Comparison of ENCODE assay signal across 14 cellular contexts in the genomic region with DNA sequence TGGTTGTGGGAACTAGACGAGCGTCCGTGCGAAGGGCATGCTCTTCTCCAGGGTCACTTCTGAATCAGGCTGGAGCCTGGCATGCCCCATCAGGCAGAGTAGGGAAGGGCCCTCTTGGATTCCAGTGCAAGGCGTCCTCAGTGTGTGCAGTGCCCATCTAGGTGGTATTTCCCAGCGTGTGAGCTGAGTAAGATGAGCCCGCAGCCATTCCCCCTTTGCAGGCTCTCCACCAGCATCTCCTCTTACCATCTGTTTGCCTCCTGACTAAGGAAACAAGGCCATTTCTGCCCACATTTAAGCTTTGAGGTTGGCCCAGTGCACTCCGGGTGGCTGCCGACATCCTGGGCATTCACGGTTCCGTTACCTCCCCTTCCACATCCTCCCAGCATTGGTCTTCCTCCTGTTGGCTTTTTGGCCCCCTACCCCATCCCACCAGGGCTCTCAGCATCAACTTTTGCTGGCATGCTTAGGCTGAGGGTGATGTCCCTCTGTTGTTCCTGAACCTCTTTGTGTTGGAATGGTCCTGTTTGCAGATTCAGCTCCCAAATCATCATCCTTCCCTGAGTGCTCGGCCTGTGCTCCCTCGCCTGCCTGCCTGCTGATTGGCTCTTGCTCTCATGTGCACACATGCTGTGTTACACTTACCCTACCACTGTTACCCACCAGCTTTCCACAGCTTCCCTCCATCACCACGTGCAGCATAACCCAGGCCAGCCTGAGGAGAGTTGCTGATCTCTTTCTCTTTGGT. TPM values are rescaled to one million over a fixed set of nuclear protein-coding genes. Genes with fewer than 3 reads are reported as not detected.
DNase-seq lines count a peak whose midpoint lies in the region; ATAC-seq, FAIRE-seq and TF ChIP-seq lines count a peak whose summit lies in the region.
"Had no signal": no experiment of that assay in that cellular context is flagged by ENCODE, and none has a peak within 500 bp of the region (broad histone marks: within the 10 kb centered on the region; RNA-seq: fewer than 3 reads in every experiment).

No MANE protein-coding gene starts in this region.

- no peak overlapping the region for H3K4me3 ChIP-seq in BLaER1 treated with 17β-estradiol and CSF1 and Interleukin-3, amounts not matched to agents 10 nM and 100 nM
- H3K4me3 ChIP-seq in HCT116 (replicated peaks in 1 of 2; ENCODE audit: low read depth in 1 of 2, low read length in 2 of 2) (no peak overlapping the region), GM12878 (no peak overlapping the region), SJCRH30 (no peak overlapping the region)
- H3K4me3 ChIP-seq: ovary had no signal

- H2AFZ ChIP-seq in HCT116 (ENCODE audit: low read depth, low read length, poor library complexity, severe bottlenecking): no peak overlapping the region
- no peak overlapping the region for H2AFZ ChIP-seq in GM12878 (ENCODE audit: control insufficient read depth, low read depth, low read length)

- RAD21 ChIA-PET in HCT116 (lab: Charles Lee; ENCODE audit: low non-redundant PET in 1 of 2, low total read pairs in 2 of 2, uncharacterized antibody in 2 of 2, unreplicated experiment in 2 of 2) (no interaction called here), GM12878 (lab: Charles Lee; ENCODE audit: unreplicated experiment) (interaction anchor here (0.8 to 1.5 kb wide), 3 partner anchors 15 to 119 kb away, joined by 4 to 5 read pairs (median 5); partner anchors contain the start of gene RAB1A)

- H3K27me3 ChIP-seq in BLaER1 treated with 17β-estradiol and CSF1 and Interleukin-3, amounts not matched to agents 10 nM and 100 nM: no peaks in the 10 kb centered on the region
- no peaks in the 10 kb centered on the region for H3K27me3 ChIP-seq in HCT116 (ENCODE audit: insufficient read depth, low read length)
- no peaks in the 10 kb centered on the region for H3K27me3 ChIP-seq in GM12878 (replicated peaks in 1 of 2; ENCODE audit: control insufficient read depth in 2 of 2, insufficient read depth in 2 of 2, low read length in 1 of 2)
- no peaks in the 10 kb centered on the region for H3K27me3 ChIP-seq in foreskin keratinocyte
- no peaks in the 10 kb centered on the region for H3K27me3 ChIP-seq in SJCRH30
- H3K27me3 ChIP-seq: ovary had no signal

- H3K27me3 Mint-ChIP-seq in naive B cell: no peaks in the 10 kb centered on the region

- peak overlapping the region in 9 of 11 experiments; percentile 28 to 76 (median 63); a peak in 17 of 22 replicates for H3K27ac ChIP-seq in BLaER1 treated with 17β-estradiol and CSF1 and Interleukin-3, amounts not matched to agents 10 nM and 100 nM
- H3K27ac ChIP-seq in HCT116 (ENCODE audit: low read depth, low read length): peak overlapping the region; percentile 78
- H3K27ac ChIP-seq in GM12878 (ENCODE audit: control insufficient read depth, insufficient read depth): no peak overlapping the region
- no peak overlapping the region for H3K27ac ChIP-seq in foreskin keratinocyte
- H3K27ac ChIP-seq in SJCRH30: no peak overlapping the region
- H3K27ac ChIP-seq: C4-2B, ovary had no signal

- ATAC-seq in HCT116 (no peak), GM12878 (no peak), naive B cell (ENCODE audit: low read depth in 2 of 2) (no peak), foreskin keratinocyte (no peak), HG02763 (IDR thresholded peaks at IDR 0.05; ENCODE audit: unreplicated experiment) (no peak)

- TF ChIP-seq CTCF in HCT116 (IDR thresholded peaks at IDR 0.05 in 2 of 3, conservative IDR thresholded peaks at IDR 0.05 in 1 of 3; ENCODE audit: borderline replicate concordance in 1 of 3, insufficient read depth in 1 of 3, low read depth in 2 of 3, low read length in 2 of 3) (no peak), GM12878 (IDR thresholded peaks at IDR 0.05 in 2 of 3, conservative IDR thresholded peaks at IDR 0.05 in 1 of 3; ENCODE audit: control insufficient read depth in 2 of 3, extremely low read depth in 1 of 3, insufficient read depth in 1 of 3, low read depth in 3 of 3, low read length in 3 of 3) (no peak), foreskin keratinocyte (conservative IDR thresholded peaks at IDR 0.05) (no peak)

- peak overlapping the region in 4 of 11 experiments; percentile 7 to 57 (median 34); a peak in 5 of 22 replicates for H3K9ac ChIP-seq in BLaER1 treated with 17β-estradiol and CSF1 and Interleukin-3, amounts not matched to agents 10 nM and 100 nM
- H3K9ac ChIP-seq in HCT116 (ENCODE audit: low read length) (no peak overlapping the region), GM12878 (ENCODE audit: control insufficient read depth, insufficient read depth, low read length) (no peak overlapping the region)

- BruUV-seq in HCT116 (replicated peaks; lab: Mats Ljungman, UMichigan): no TSS peak
- BruUV-seq in GM12878 (replicated peaks; lab: Mats Ljungman, UMichigan): no TSS peak

- peak overlapping the region in 2 of 8 donors; percentile 13 to 59 for H3K4me3 Mint-ChIP-seq in naive B cell

- no peak for TF ChIP-seq RAD21 in HCT116 (IDR thresholded peaks at IDR 0.05; ENCODE audit: low read depth)
- TF ChIP-seq RAD21 in GM12878 (IDR thresholded peaks at IDR 0.05; ENCODE audit: insufficient read depth, low read depth, low read length): no peak

- peak overlapping the region; percentile 68 to 95 (median 82) for H3K4me2 ChIP-seq in BLaER1 treated with 17β-estradiol and CSF1 and Interleukin-3, amounts not matched to agents 10 nM and 100 nM
- no peak overlapping the region; the same call in 1 of the 2 replicates for H3K4me2 ChIP-seq in HCT116 (ENCODE audit: low read length)
- no peak overlapping the region for H3K4me2 ChIP-seq in GM12878 (ENCODE audit: control insufficient read depth, insufficient read depth)

- H3K79me2 ChIP-seq in HCT116 (ENCODE audit: insufficient read depth, low read length) (peaks cover 4% of the 10 kb centered on the region), GM12878 (ENCODE audit: control insufficient read depth, insufficient read depth, low read length) (no peaks in the 10 kb centered on the region; the same call in 1 of the 2 replicates)

- DNase-seq in HCT116 (ENCODE audit: low read depth, low spot score) (no peak), GM12878 (ENCODE audit: low read depth, low spot score) (no peak), naive B cell (no peak), foreskin keratinocyte (no peak), NCI-H2081 (lab: John Stamatoyannopoulos, UW) (no peak), SJCRH30 (no peak)
- DNase-seq: foreskin fibroblast; kidney glomerular epithelial cell; NCI-H748 treated with DMSO at 0.1 percent for 48 hours; ovary; stimulated activated CD4-positive, alpha-beta T cell treated with anti-CD3 and anti-CD28 coated beads, Interleukin-1b, Interleukin-23, amount 100 ng/mL, for 48 hours had no signal

- in situ Hi-C loops in GM12878 (cut with MboI): loop anchor here (10.0 kb wide), 1 partner anchor 97 kb away; no protein-coding TSS in a partner anchor

- H3K36me3 Mint-ChIP-seq in naive B cell: no peaks in the 10 kb centered on the region

- no peaks in the 10 kb centered on the region for H3K9me3 ChIP-seq in BLaER1 treated with 17β-estradiol and CSF1 and Interleukin-3, amounts not matched to agents 10 nM and 100 nM (replicated peaks in 1 of 11)
- H3K9me3 ChIP-seq in HCT116 (ENCODE audit: control insufficient read depth in 1 of 2, insufficient read depth in 1 of 2, low read depth in 1 of 2, low read length in 2 of 2) (no peaks in the 10 kb centered on the region), GM12878 (replicated peaks; ENCODE audit: control insufficient read depth, insufficient read depth, low read length) (no peaks in the 10 kb centered on the region), SJCRH30 (replicated peaks) (no peaks in the 10 kb centered on the region)
- H3K9me3 ChIP-seq: ovary had no signal

- POLR2A ChIA-PET in HCT116 (lab: Charles Lee): interaction anchor here (1.2 to 1.3 kb wide), 2 partner anchors 62 to 101 kb away, joined by 3 read pairs; partner anchors contain the start of gene RAB1A
- POLR2A ChIA-PET in GM12878 (lab: Charles Lee): interaction anchor here (0.6 to 0.8 kb wide), 2 partner anchors 46 to 53 kb away, joined by 3 read pairs; no protein-coding TSS in a partner anchor

- H3K9me2 ChIP-seq in HCT116 (ENCODE audit: insufficient read depth): no peaks in the 10 kb centered on the region

- TF ChIP-seq EP300 in GM12878 (IDR thresholded peaks at IDR 0.05; ENCODE audit: borderline replicate concordance in 1 of 2, control insufficient read depth in 1 of 2, low read depth in 2 of 2, low read length in 2 of 2): no peak

- no peak for FAIRE-seq in GM12878 (lab: Jason Lieb, UNC)

- H3K36me3 ChIP-seq in BLaER1 treated with 17β-estradiol and CSF1 and Interleukin-3, amounts not matched to agents 10 nM and 100 nM: peaks cover 24 to 38% (median 37%) of the 10 kb centered on the region in 11 experiments
- 0 out of 4 replicates have a peak, but pooled peaks cover 2 to 6% of the 10 kb centered on the region in 2 experiments for H3K36me3 ChIP-seq in HCT116 (ENCODE audit: control insufficient read depth in 1 of 2, insufficient read depth in 2 of 2, low read length in 2 of 2)
- H3K36me3 ChIP-seq in GM12878 (ENCODE audit: control insufficient read depth in 2 of 2, insufficient read depth in 2 of 2, low read length in 1 of 2): peaks cover 6 to 13% of the 10 kb centered on the region in 2 experiments; a peak in 3 of 4 replicates
- peaks cover 25% of the 10 kb centered on the region for H3K36me3 ChIP-seq in SJCRH30
- H3K36me3 ChIP-seq: ovary had no signal

- peaks cover 46 to 69% (median 47%) of the 10 kb centered on the region in 3 donors for H3K4me1 Mint-ChIP-seq in naive B cell

- peaks cover 5 to 84% (median 47%) of the 10 kb centered on the region in 11 experiments; a peak in 20 of 22 replicates for H4K20me1 ChIP-seq in BLaER1 treated with 17β-estradiol and CSF1 and Interleukin-3, amounts not matched to agents 10 nM and 100 nM
- H4K20me1 ChIP-seq in HCT116 (ENCODE audit: insufficient read depth) (no peaks in the 10 kb centered on the region), GM12878 (ENCODE audit: control insufficient read depth, insufficient read depth) (no peaks in the 10 kb centered on the region)

- peaks cover 79 to 92% (median 82%) of the 10 kb centered on the region in 10 experiments for H3K4me1 ChIP-seq in BLaER1 treated with 17β-estradiol and CSF1 and Interleukin-3, amounts not matched to agents 10 nM and 100 nM
- H3K4me1 ChIP-seq in HCT116 (ENCODE audit: control insufficient read depth in 1 of 2, insufficient read depth in 2 of 2, low read length in 2 of 2) (peaks cover 37 to 59% of the 10 kb centered on the region in 2 experiments), GM12878 (ENCODE audit: control insufficient read depth, insufficient read depth, low read length) (peaks cover 22% of the 10 kb centered on the region), foreskin keratinocyte (peaks cover 38% of the 10 kb centered on the region), SJCRH30 (peaks cover 14% of the 10 kb centered on the region)

- no peaks in the 10 kb centered on the region for H3K9me3 Mint-ChIP-seq in naive B cell

- no peak for TF ChIP-seq POLR2A in HCT116 (IDR thresholded peaks at IDR 0.05; ENCODE audit: borderline replicate concordance, extremely low read depth, insufficient read depth, insufficient read length)
- TF ChIP-seq POLR2A in GM12878 (IDR thresholded peaks at IDR 0.05; ENCODE audit: low read depth, low read length): no peak

- WGBS in GM12878 (ENCODE audit: insufficient coverage, insufficient replicate concordance, low lambda C conversion rate, missing lambda C conversion rate): 86% methylated on average over 14 of the region's 14 CpGs

- SMC1A ChIA-PET in GM12878 (lab: Charles Lee; ENCODE audit: uncharacterized antibody, unreplicated experiment): interaction anchor here (0.6 to 1.7 kb wide), 5 partner anchors 14 to 119 kb away, joined by 3 to 5 read pairs (median 3); no protein-coding TSS in a partner anchor

- H3K27ac Mint-ChIP-seq in naive B cell: peak overlapping the region in 4 of 6 donors; percentile 51 to 89 (median 70)

- CTCF ChIA-PET in HCT116 (lab: Charles Lee): interaction anchor here (1.2 kb wide), 1 partner anchor 101 kb away, joined by 3 read pairs; no protein-coding TSS in a partner anchor
- CTCF ChIA-PET in GM12878 (lab: Yijun Ruan, JAX): interaction anchor here (0.6 to 2.6 kb wide), 7 partner anchors 8 to 506 kb away, joined by 3 to 15 read pairs (median 4); partner anchors contain the start of gene RAB1A

- intact Hi-C loops in HCT116 (cut with micrococcal nuclease) (no loop called here), GM12878 (cut with micrococcal nuclease; ENCODE audit: unreplicated experiment) (loop anchor here (10.0 kb wide), 1 partner anchor 367 kb away; the partner anchor contains the start of gene SPRED2)

RNA-seq across cellular contexts. Expression of gene CEP68, which starts 11.8 kb away (rescaled TPM):
- total RNA-seq in HCT116 (2021; ENCODE audit: unreplicated experiment): 11.2 TPM
- polyA plus RNA-seq in HCT116 (2012): 6.1 and 7.9 TPM in 2 replicates
- 45.8 and 53.3 TPM in 2 replicates for total RNA-seq in GM12878 (2013; cell fraction: nucleolus; rRNA removed)
- 6.9 and 7.6 TPM in 2 replicates for total RNA-seq in GM12878 (2014; rRNA removed)
- 7.2 and 7.8 TPM in 2 replicates for total RNA-seq in GM12878 (2014; rRNA removed; fragmentation: Illumina TruSeq; extraction: Trizol)
- total RNA-seq in GM12878 (2021): 10.8 and 11.1 TPM in 2 replicates
- 2.7 TPM for polyA plus RNA-seq in GM12878 (2011; ENCODE audit: low read depth)
- 6.2 and 6.5 TPM in 2 replicates for polyA plus RNA-seq in GM12878 (2011; rRNA removed)
- 4.2 and 4.8 TPM in 2 replicates for polyA plus RNA-seq in GM12878 (2011; cell fraction: cytosol; rRNA removed)
- 8.9 and 9.9 TPM in 2 replicates for polyA plus RNA-seq in GM12878 (2011; cell fraction: nucleus; rRNA removed)
- polyA plus RNA-seq in GM12878 (2012): 4.8 and 6.5 TPM in 2 replicates
- 7.6 and 7.7 TPM in 2 replicates for polyA plus RNA-seq in GM12878 (2014; fragmentation: Illumina TruSeq; extraction: Trizol)
- polyA plus RNA-seq in GM12878 (2014; fragmentation: Nextera tagmentation; extraction: Ambion mirVana): 1 to 10 TPM; 1.1 to 2.2 TPM
- polyA plus RNA-seq in GM12878 (2014; rRNA removed): 6.1 and 6.5 TPM in 2 replicates
- 10 to 100 TPM in 1 of 2 experiments, 1 to 10 TPM in 1; 9.7 to 11.1 TPM for polyA plus RNA-seq in GM12878 (2016; fragmentation: Nextera tagmentation; extraction: Ambion mirVana)
- 8.5 and 13.7 TPM in 2 replicates for polyA minus RNA-seq in GM12878 (2011; rRNA and poly(A)+ RNA removed)
- polyA minus RNA-seq in GM12878 (2011; cell fraction: cytosol; rRNA and poly(A)+ RNA removed): 2.7 and 4.9 TPM in 2 replicates
- polyA minus RNA-seq in GM12878 (2011; cell fraction: nucleus; rRNA and poly(A)+ RNA removed): 8.3 and 10.1 TPM in 2 replicates
- polyA plus RNA-seq in naive B cell (ENCODE audit: low read depth in 6 of 6): 10 to 100 TPM; 16.6 to 21.0 (median 18.6) TPM
- 5.4 and 5.8 TPM in 2 replicates for total RNA-seq in foreskin keratinocyte
- 4.2 and 4.7 TPM in 2 replicates for polyA plus RNA-seq in foreskin keratinocyte
- 13.7 and 14.1 TPM in 2 replicates for total RNA-seq in SJCRH30 (2014; rRNA removed; shearing (Covaris generic))

Comparison
In these comparisons a context has a peak if more than half of its experiments do, and no peak if none do; other contexts are left out.
1. H3K27ac ChIP-seq: peak in BLaER1 treated with 17β-estradiol and CSF1 and Interleukin-3, amounts not matched to agents 10 nM and 100 nM (9 of 11) and HCT116 (single experiment); none in GM12878 (single experiment), foreskin keratinocyte (single experiment) and SJCRH30 (single experiment).
2. H3K4me2 ChIP-seq: peak in BLaER1 treated with 17β-estradiol and CSF1 and Interleukin-3, amounts not matched to agents 10 nM and 100 nM (11 of 11); none in HCT116 (single experiment) and GM12878 (single experiment).